Comparison of ENCODE assay signal across 29 cellular contexts in the genomic region with DNA sequence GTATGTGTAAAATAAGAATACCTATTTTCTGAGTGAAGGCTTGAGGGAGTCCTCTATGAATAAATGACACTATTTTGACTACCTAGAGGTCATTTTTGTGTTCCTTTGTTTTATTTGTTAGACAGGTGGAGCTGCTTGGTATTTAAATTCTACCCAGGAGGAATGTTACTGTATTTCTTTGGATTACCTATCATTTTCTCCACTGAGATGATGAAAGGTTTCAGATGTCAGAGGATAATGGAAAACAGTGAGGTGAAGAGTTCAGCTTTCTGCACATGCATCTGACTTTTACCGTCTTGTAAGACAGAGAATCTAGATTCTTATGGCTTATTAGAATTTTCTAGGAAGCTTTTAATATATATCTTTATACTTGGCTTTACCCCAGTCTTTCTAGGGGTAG.
"Had no signal": no experiment of that assay in that cellular context is flagged by ENCODE, and none has a peak within 500 bp of the region (broad histone marks: within the 10 kb centered on the region; RNA-seq: fewer than 3 reads in every experiment).

No MANE protein-coding gene starts in this region.

- H3K27ac ChIP-seq: adrenal gland, body of pancreas, colonic mucosa, epithelial cell of prostate, esophagus squamous epithelium, gastroesophageal sphincter, heart right ventricle, WERI-Rb-1 had no signal

- H3K4me1 Mint-ChIP-seq: activated B cell treated with CpG ODN at 0.5 μM for 24 hours; activated naive CD4-positive, alpha-beta T cell treated with anti-CD3 and anti-CD28 coated beads, Interleukin-2, amount 50 U/mL, for 24 hours; activated naive CD8-positive, alpha-beta T cell treated with anti-CD3 and anti-CD28 coated beads for 36 hours; activated naive CD8-positive, alpha-beta T cell treated with anti-CD3 and anti-CD28 coated beads, Interleukin-2, amount 50 U/mL, for 24 hours; T-helper 17 cell had no signal

- H3K36me3 Mint-ChIP-seq: activated naive CD4-positive, alpha-beta T cell treated with anti-CD3 and anti-CD28 coated beads, Interleukin-2, amount 50 U/mL, for 24 hours; activated naive CD8-positive, alpha-beta T cell treated with anti-CD3 and anti-CD28 coated beads for 36 hours had no signal

- H3K4me1 ChIP-seq: adrenal gland, body of pancreas, colonic mucosa, esophagus squamous epithelium, gastroesophageal sphincter, heart right ventricle had no signal

- H3K27ac Mint-ChIP-seq: activated B cell treated with CpG ODN at 0.5 μM for 24 hours; activated CD8-positive, alpha-beta T cell treated with anti-CD3 and anti-CD28 coated beads for 36 hours; activated naive CD4-positive, alpha-beta T cell treated with anti-CD3 and anti-CD28 coated beads for 36 hours; activated naive CD4-positive, alpha-beta T cell treated with anti-CD3 and anti-CD28 coated beads, Interleukin-2, amount 50 U/mL, for 24 hours; activated naive CD8-positive, alpha-beta T cell treated with anti-CD3 and anti-CD28 coated beads for 36 hours; activated naive CD8-positive, alpha-beta T cell treated with anti-CD3 and anti-CD28 coated beads, Interleukin-2, amount 50 U/mL, for 24 hours; activated T-helper 2 cell treated with anti-CD3 and anti-CD28 coated beads, Interferon-gamma antibody, Interleukin-2, Interleukin-4, amounts not matched to agents 10 μg/mL and 5 μg/mL and 100 μg/mL, durations not matched to agents 14 hours and 24 hours and 36 hours; T-helper 17 cell; T-helper 2 cell treated with Interferon-gamma antibody and Interleukin-4, amounts not matched to agents 5 μg/mL and 100 μg/mL, for 36 hours had no signal

- H3K4me3 Mint-ChIP-seq: activated B cell treated with CpG ODN at 0.5 μM for 24 hours; activated CD8-positive, alpha-beta T cell treated with anti-CD3 and anti-CD28 coated beads for 36 hours; activated naive CD4-positive, alpha-beta T cell treated with anti-CD3 and anti-CD28 coated beads for 36 hours; activated naive CD4-positive, alpha-beta T cell treated with anti-CD3 and anti-CD28 coated beads, Interleukin-2, amount 50 U/mL, for 24 hours; activated naive CD8-positive, alpha-beta T cell treated with anti-CD3 and anti-CD28 coated beads for 36 hours; activated naive CD8-positive, alpha-beta T cell treated with anti-CD3 and anti-CD28 coated beads, Interleukin-2, amount 50 U/mL, for 24 hours; activated T-cell treated with anti-CD3 and anti-CD28 coated beads, Interleukin-2, amount 50 U/mL, for 4 hours; T-helper 17 cell; T-helper 2 cell treated with Interferon-gamma antibody and Interleukin-4, amounts not matched to agents 5 μg/mL and 100 μg/mL, for 36 hours had no signal

- H3K36me3 ChIP-seq: adrenal gland, colonic mucosa, esophagus squamous epithelium, gastroesophageal sphincter, heart right ventricle, WERI-Rb-1 had no signal

- H3K27me3 ChIP-seq: adrenal gland, body of pancreas, colonic mucosa, esophagus squamous epithelium, gastroesophageal sphincter, heart right ventricle had no signal

- H3K27me3 Mint-ChIP-seq: activated B cell treated with CpG ODN at 0.5 μM for 24 hours; activated CD8-positive, alpha-beta T cell treated with anti-CD3 and anti-CD28 coated beads for 36 hours; activated naive CD4-positive, alpha-beta T cell treated with anti-CD3 and anti-CD28 coated beads, Interleukin-2, amount 50 U/mL, for 24 hours; activated naive CD8-positive, alpha-beta T cell treated with anti-CD3 and anti-CD28 coated beads for 36 hours; activated naive CD8-positive, alpha-beta T cell treated with anti-CD3 and anti-CD28 coated beads, Interleukin-2, amount 50 U/mL, for 24 hours; T-helper 17 cell had no signal

- DNase-seq: activated B cell treated with CpG ODN at 0.5 μM for 24 hours; activated CD4-positive, alpha-beta T cell treated with anti-CD3 and anti-CD28 coated beads for 48 hours; activated CD4-positive, alpha-beta T cell treated with anti-CD3 and anti-CD28 coated beads, Interleukin-2, amount 50 U/mL, for 1 hour; activated CD4-positive, alpha-beta T cell treated with anti-CD3 and anti-CD28 coated beads, Interleukin-2, amount 50 U/mL, for 48 hours; activated CD8-positive, alpha-beta memory T cell treated with anti-CD3 and anti-CD28 coated beads for 24 hours; activated CD8-positive, alpha-beta T cell treated with anti-CD3 and anti-CD28 coated beads for 36 hours; activated effector memory CD4-positive, alpha-beta T cell treated with anti-CD3 and anti-CD28 coated beads, Interleukin-2, amount 50 U/mL, for 16 hours; activated naive CD4-positive, alpha-beta T cell treated with anti-CD3 and anti-CD28 coated beads for 36 hours; activated naive CD8-positive, alpha-beta T cell treated with anti-CD3 and anti-CD28 coated beads for 36 hours; activated naive CD8-positive, alpha-beta T cell treated with anti-CD3 and anti-CD28 coated beads, Interleukin-2, amount 50 U/mL, for 24 hours; activated T-cell treated with anti-CD3 and anti-CD28 coated beads, Interleukin-2, amount 50 U/mL, for 4 hours; adrenal gland; amygdala; aorta; body of pancreas; caudate nucleus; colonic mucosa; effector CD8-positive, alpha-beta T cell; esophagus squamous epithelium; foreskin melanocyte; heart right ventricle; T-helper 17 cell; T1000; WERI-Rb-1 had no signal

- H3K9me3 Mint-ChIP-seq: activated naive CD8-positive, alpha-beta T cell treated with anti-CD3 and anti-CD28 coated beads for 36 hours had no signal

- H3K4me3 ChIP-seq: adrenal gland, body of pancreas, colonic mucosa, esophagus squamous epithelium, gastroesophageal sphincter, heart right ventricle had no signal

- H3K9me3 ChIP-seq: adrenal gland, body of pancreas, colonic mucosa, esophagus squamous epithelium, gastroesophageal sphincter had no signal
